ENCODE assay signal across 11 cellular contexts in genomic region chr5:179610109-179610902, GRCh38. TPM values are rescaled to one million over a fixed set of nuclear protein-coding genes. Genes with fewer than 3 reads are reported as not detected.
DNase-seq lines count a peak whose midpoint lies in the region; ATAC-seq and TF ChIP-seq lines count a peak whose summit lies in the region.
"Had no signal": no experiment of that assay in that cellular context is flagged by ENCODE, and none has a peak within 500 bp of the region (broad histone marks: within the 10 kb centered on the region; RNA-seq: fewer than 3 reads in every experiment).

No MANE protein-coding gene starts in this region.

- H3K4me2 ChIP-seq in neuronal stem cell (ENCODE audit: insufficient read depth, low read length, poor library complexity, severe bottlenecking) (no peak overlapping the region), hepatocyte (no peak overlapping the region)

- CTCF ChIA-PET in CD8-positive, alpha-beta T cell (lab: Charles Lee): interaction anchor here (1.5 to 7.8 kb wide), 2 partner anchors 9 to 11 kb away, joined by 4 to 48 read pairs; partner anchors contain the start of gene HNRNPH1
- CTCF ChIA-PET in HEK293 (lab: Yijun Ruan, JAX): interaction anchor here (0.8 kb wide), 1 partner anchor 449 kb away, joined by 3 read pairs; no protein-coding TSS in a partner anchor

- no peaks in the 10 kb centered on the region for H3K9me3 Mint-ChIP-seq in CD8-positive, alpha-beta T cell
- H3K9me3 Mint-ChIP-seq in central memory CD8-positive, alpha-beta T cell: no peaks in the 10 kb centered on the region

- no peak overlapping the region for H2BK120ac ChIP-seq in neuronal stem cell (ENCODE audit: low read depth, low read length)

- no CpG with 5 or more reads among the region's 23 CpGs for WGBS in neuronal stem cell (ENCODE audit: extremely low coverage in 2 of 2, insufficient read length in 2 of 2, insufficient replicate concordance in 1 of 2), 2 donors
- 79% methylated on average over 23 of the region's 23 CpGs for WGBS in hepatocyte (ENCODE audit: low lambda C conversion rate, missing lambda C conversion rate)

- DNase-seq in CD8-positive, alpha-beta T cell: no peak
- DNase-seq in central memory CD8-positive, alpha-beta T cell (ENCODE audit: low spot score in 2 of 2): no peak
- DNase-seq in neuronal stem cell (ENCODE audit: low spot score): no peak
- no peak for DNase-seq in hepatocyte (ENCODE audit: low spot score)
- no peak for DNase-seq in NCI-H1417 treated with DMSO at 0.1 percent for 48 hours (lab: John Stamatoyannopoulos, UW)
- DNase-seq in stimulated activated CD4-positive, alpha-beta T cell treated with anti-CD3 and anti-CD28 coated beads, Interleukin-15, amount 100 ng/mL, for 24 hours: no peak
- DNase-seq: lower lobe of right lung, NCI-H524 treated with DMSO at 0.1 percent for 48 hours had no signal

- peaks cover 29% of the 10 kb centered on the region for H3K79me2 ChIP-seq in hepatocyte

- H3K9ac ChIP-seq in neuronal stem cell (ENCODE audit: low read depth, low read length, poor library complexity): no peak overlapping the region

- no peak for TF ChIP-seq CTCF in CD8-positive, alpha-beta T cell (IDR thresholded peaks at IDR 0.05)
- TF ChIP-seq CTCF in HEK293 (tag by site-specific recombination; IDR thresholded peaks at IDR 0.05) (no peak), hepatocyte (IDR thresholded peaks at IDR 0.05; ENCODE audit: poor library complexity) (no peak)

- peaks cover 54% of the 10 kb centered on the region for H3K4me1 Mint-ChIP-seq in CD8-positive, alpha-beta T cell (ENCODE audit: low read depth)
- H3K4me1 Mint-ChIP-seq in central memory CD8-positive, alpha-beta T cell: peaks cover 57% of the 10 kb centered on the region

- H2BK5ac ChIP-seq in neuronal stem cell (ENCODE audit: low read length): no peak overlapping the region

- H2AK5ac ChIP-seq in neuronal stem cell (ENCODE audit: low read depth, low read length): no peak overlapping the region

- H4K8ac ChIP-seq in neuronal stem cell (ENCODE audit: low read depth, low read length): no peak overlapping the region

- H3K18ac ChIP-seq in neuronal stem cell (ENCODE audit: low read length): no peak overlapping the region

- H2AFZ ChIP-seq in neuronal stem cell (ENCODE audit: low read length) (no peak overlapping the region), hepatocyte (no peak overlapping the region)

- H3K79me1 ChIP-seq in neuronal stem cell (ENCODE audit: low read depth, low read length): peaks cover 3% of the 10 kb centered on the region

- no peak overlapping the region for H3K27ac ChIP-seq in CD8-positive, alpha-beta T cell (ENCODE audit: low read depth, low read length)
- H3K27ac ChIP-seq in HEK293 (ENCODE audit: extremely low read depth, low read depth, low read length) (no peak overlapping the region), neuronal stem cell (replicated peaks; ENCODE audit: low read length) (no peak overlapping the region), hepatocyte (no peak overlapping the region)
- H3K27ac ChIP-seq: lower lobe of right lung, tibial nerve had no signal

- no peak for ATAC-seq in CD8-positive, alpha-beta T cell
- ATAC-seq in central memory CD8-positive, alpha-beta T cell (replicated peaks; ENCODE audit: extremely low read depth, poor library complexity, severe bottlenecking): no peak
- no peak for ATAC-seq in GM19395 (IDR thresholded peaks at IDR 0.05; ENCODE audit: unreplicated experiment)

- H3K9me2 ChIP-seq in hepatocyte (replicated peaks; ENCODE audit: insufficient read depth): no peaks in the 10 kb centered on the region

- peaks cover 67% of the 10 kb centered on the region for H4K20me1 ChIP-seq in hepatocyte (ENCODE audit: insufficient read depth, poor library complexity, severe bottlenecking)

- H3K27ac Mint-ChIP-seq in CD8-positive, alpha-beta T cell: peak overlapping the region; percentile 18
- H3K27ac Mint-ChIP-seq in central memory CD8-positive, alpha-beta T cell (ENCODE audit: low read depth): peak overlapping the region; percentile 86

- H3K36me3 Mint-ChIP-seq in CD8-positive, alpha-beta T cell: peaks cover 87% of the 10 kb centered on the region
- H3K36me3 Mint-ChIP-seq in central memory CD8-positive, alpha-beta T cell (ENCODE audit: insufficient read depth): peaks cover 81% of the 10 kb centered on the region

- H4K91ac ChIP-seq in neuronal stem cell (ENCODE audit: low read depth, low read length, poor library complexity): no peak overlapping the region

- H3K4ac ChIP-seq in neuronal stem cell (ENCODE audit: low read length): no peak overlapping the region

- no peaks in the 10 kb centered on the region for H3K27me3 Mint-ChIP-seq in CD8-positive, alpha-beta T cell (ENCODE audit: low read depth)
- no peaks in the 10 kb centered on the region for H3K27me3 Mint-ChIP-seq in central memory CD8-positive, alpha-beta T cell

- POLR2A ChIA-PET in CD8-positive, alpha-beta T cell (lab: Charles Lee): interaction anchor here (2.1 kb wide), 1 partner anchor 12 kb away, joined by 31 read pairs; the partner anchor contains the start of gene HNRNPH1
- POLR2A ChIA-PET in HEK293 (lab: Yijun Ruan, JAX): interaction anchor here (0.6 to 6.2 kb wide), 4 partner anchors 10 to 27 kb away, joined by 3 to 94 read pairs (median 8); partner anchors contain the start of gene HNRNPH1

- no peak overlapping the region for H2BK15ac ChIP-seq in neuronal stem cell (ENCODE audit: low read length)

- H3K36me3 ChIP-seq in CD8-positive, alpha-beta T cell (ENCODE audit: insufficient read depth, low read length): peaks cover 59% of the 10 kb centered on the region
- H3K36me3 ChIP-seq in HEK293 (ENCODE audit: control insufficient read depth in 2 of 2, insufficient read depth in 1 of 2, low read length in 2 of 2) (peaks cover 31 to 93% of the 10 kb centered on the region in 2 experiments), neuronal stem cell (replicated peaks in 1 of 2; ENCODE audit: control insufficient read depth in 2 of 2, insufficient read depth in 2 of 2, low read length in 2 of 2) (peaks cover 57 to 94% of the 10 kb centered on the region in 2 donors), hepatocyte (replicated peaks; ENCODE audit: insufficient read depth, low read depth) (peaks cover 3% of the 10 kb centered on the region)

- no peak overlapping the region for H3K4me3 ChIP-seq in CD8-positive, alpha-beta T cell (ENCODE audit: low read depth, low read length)
- H3K4me3 ChIP-seq in HEK293 (ENCODE audit: low read depth, low read length) (no peak overlapping the region), neuronal stem cell (ENCODE audit: low read length in 2 of 2) (no peak overlapping the region), hepatocyte (no peak overlapping the region)
- H3K4me3 ChIP-seq: lower lobe of right lung, tibial nerve had no signal

- H3K14ac ChIP-seq in neuronal stem cell (ENCODE audit: low read length): no peak overlapping the region

- peaks cover 31% of the 10 kb centered on the region for H3K4me1 ChIP-seq in CD8-positive, alpha-beta T cell (ENCODE audit: insufficient read depth, low read length)
- H3K4me1 ChIP-seq in HEK293 (ENCODE audit: control insufficient read depth, insufficient read depth, low read length): no peaks in the 10 kb centered on the region
- H3K4me1 ChIP-seq in neuronal stem cell (ENCODE audit: control insufficient read depth in 2 of 2, insufficient read depth in 1 of 2, low read depth in 1 of 2, low read length in 2 of 2): no peaks in the 10 kb centered on the region
- no peaks in the 10 kb centered on the region for H3K4me1 ChIP-seq in hepatocyte (ENCODE audit: insufficient read depth)

- no peaks in the 10 kb centered on the region for H3K9me3 ChIP-seq in CD8-positive, alpha-beta T cell (ENCODE audit: low read length)
- H3K9me3 ChIP-seq in HEK293 (ENCODE audit: control insufficient read depth, insufficient read depth, low read depth, low read length) (no peaks in the 10 kb centered on the region), neuronal stem cell (replicated peaks in 1 of 2; ENCODE audit: control insufficient read depth in 2 of 2, insufficient read depth in 1 of 2, low read depth in 1 of 2, low read length in 2 of 2) (peaks cover 0 to 2% of the 10 kb centered on the region in 2 donors), hepatocyte (ENCODE audit: low read depth) (no peaks in the 10 kb centered on the region)
- H3K9me3 ChIP-seq: lower lobe of right lung, tibial nerve had no signal

- H3K27me3 ChIP-seq in CD8-positive, alpha-beta T cell (ENCODE audit: insufficient read depth, low read length): no peaks in the 10 kb centered on the region
- H3K27me3 ChIP-seq in neuronal stem cell (ENCODE audit: control insufficient read depth in 3 of 3, insufficient read depth in 3 of 3, low read depth in 1 of 3, low read length in 3 of 3) (no peaks in the 10 kb centered on the region), hepatocyte (no peaks in the 10 kb centered on the region)
- H3K27me3 ChIP-seq: tibial nerve had no signal

- H3K23ac ChIP-seq in neuronal stem cell (ENCODE audit: low read depth, low read length, poor library complexity): peak overlapping the region; percentile 26

- intact Hi-C loops in CD8-positive, alpha-beta T cell (cut with DNase I, micrococcal nuclease): loop anchor here in 1 of 2 experiments (10.0 kb wide), 1 partner anchor 986 kb away; the partner anchor contains the start of gene CLK4

- no peak overlapping the region for H2BK12ac ChIP-seq in neuronal stem cell (ENCODE audit: low read length)

- no peak overlapping the region for H3K4me3 Mint-ChIP-seq in CD8-positive, alpha-beta T cell
- H3K4me3 Mint-ChIP-seq in central memory CD8-positive, alpha-beta T cell: peak overlapping the region; percentile 3

TF ChIP-seq in HEK293, 187 proteins besides CTCF, POLR2A, EP300 and RAD21 (continues in another document):
- TF ChIP-seq ZNF341 (tag by site-specific recombination; IDR thresholded peaks at IDR 0.05; ENCODE audit: low read depth): peak; percentile 55

RNA-seq across cellular contexts. Expression of gene HNRNPH1, which starts 13.2 kb away (rescaled TPM):
- 1,000 to 10,000 TPM; 2,565 to 2,635 TPM for total RNA-seq in CD8-positive, alpha-beta T cell
- 464 TPM for polyA plus RNA-seq in neuronal stem cell (2013, experiment 1 of 2)
- 477 TPM for polyA plus RNA-seq in neuronal stem cell (2013, experiment 2 of 2)
- 392 and 485 TPM in 2 replicates for total RNA-seq in hepatocyte
- polyA plus RNA-seq in hepatocyte: 99.9 and 123 TPM in 2 replicates

RNA-seq across cellular contexts. Expression of gene RUFY1, which starts 60.0 kb away (rescaled TPM):
- total RNA-seq in CD8-positive, alpha-beta T cell: 10 to 100 TPM; 19.6 to 19.8 TPM
- polyA plus RNA-seq in neuronal stem cell (2013, experiment 1 of 2): 34.4 TPM
- polyA plus RNA-seq in neuronal stem cell (2013, experiment 2 of 2): 34.3 TPM
- 41.2 and 42.3 TPM in 2 replicates for total RNA-seq in hepatocyte
- polyA plus RNA-seq in hepatocyte: 37.3 and 38.6 TPM in 2 replicates
